Comparison of ENCODE assay signal across 8 cellular contexts in the genomic region with DNA sequence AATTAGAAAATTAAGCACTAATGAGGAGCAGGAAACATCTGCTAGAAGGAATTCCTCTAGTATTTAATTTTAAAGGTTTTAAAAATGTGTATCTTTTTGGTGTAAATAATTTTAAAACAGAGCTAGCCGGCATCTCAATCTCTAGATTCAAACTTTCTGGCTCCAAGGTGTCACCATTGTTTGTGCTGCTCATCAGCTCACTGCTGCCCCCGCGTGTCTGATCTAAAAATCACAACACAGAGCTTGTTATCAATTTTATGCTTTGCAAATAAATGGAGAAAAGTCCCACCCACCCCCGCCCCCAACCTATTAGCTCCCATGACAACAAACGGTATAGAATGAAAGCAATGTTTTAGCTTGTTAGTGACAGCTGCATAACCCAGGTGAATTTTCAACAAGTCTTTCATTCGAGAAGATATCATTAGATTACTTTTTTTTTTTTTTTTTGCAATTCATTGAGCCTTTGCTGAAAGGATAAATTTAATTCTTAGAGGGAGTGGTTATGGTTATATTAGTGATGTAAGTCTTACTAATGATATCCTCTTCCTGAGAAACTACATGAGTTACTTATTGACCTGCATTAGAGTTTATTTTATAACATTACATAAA. TPM values are rescaled to one million over a fixed set of nuclear protein-coding genes. Genes with fewer than 3 reads are reported as not detected.
DNase-seq lines count a peak whose midpoint lies in the region; ATAC-seq and TF ChIP-seq lines count a peak whose summit lies in the region.

No MANE protein-coding gene starts in this region.

- H3K36me3 ChIP-seq in suprapubic skin = no peaks in the 10 kb centered on the region

- no peak for TF ChIP-seq EP300 in suprapubic skin (IDR thresholded peaks at IDR 0.05)

- TF ChIP-seq POLR2A in suprapubic skin (IDR thresholded peaks at IDR 0.05) = no peak

- peak; percentile 62 for DNase-seq in MV-4-11 (lab: John Stamatoyannopoulos, UW)
- peak; percentile 81 for DNase-seq in SK-N-DZ (ENCODE audit: low spot score)
- peak; percentile 88 for DNase-seq in activated naive CD4-positive, alpha-beta T cell treated with anti-CD3 and anti-CD28 coated beads, Interleukin-2, amount 50 U/mL, for 16 hours
- peak; percentile 84 for DNase-seq in glomerular visceral epithelial cell (ENCODE audit: extremely low spot score)
- DNase-seq in omental fat pad (ENCODE audit: low spot score) = peak; percentile 97
- DNase-seq in suprapubic skin (ENCODE audit: low spot score in 2 of 2) = peak; percentile 90 to 91

- H3K27me3 ChIP-seq in suprapubic skin = no peaks in the 10 kb centered on the region

- peak; percentile 91 for TF ChIP-seq CTCF in 22Rv1 (IDR thresholded peaks at IDR 0.05)
- no peak for TF ChIP-seq CTCF in omental fat pad (IDR thresholded peaks at IDR 0.05)
- peak; percentile 35 to 74 for TF ChIP-seq CTCF in suprapubic skin (IDR thresholded peaks at IDR 0.05)

- peak overlapping the region; percentile 49 for H3K4me3 ChIP-seq in suprapubic skin

- H3K4me1 ChIP-seq in suprapubic skin = peaks cover 6% of the 10 kb centered on the region

- ATAC-seq in GM18867 (IDR thresholded peaks at IDR 0.05; ENCODE audit: unreplicated experiment) (peak; percentile 55), omental fat pad (ENCODE audit: low FRiP score) (peak; percentile 69)

- H3K9me3 ChIP-seq in suprapubic skin = no peaks in the 10 kb centered on the region

- H3K27ac ChIP-seq in 22Rv1 (no peak overlapping the region), suprapubic skin (peak overlapping the region; percentile 32)

- 1% methylated on average over 6 of the region's 6 CpGs for WGBS in suprapubic skin

RNA-seq across cellular contexts. Expression of a gene that starts 11.3 kb away (rescaled TPM):
- polyA plus RNA-seq in SK-N-DZ (2014; cell fraction: cytosol; rRNA removed) = not detected in 2 replicates
- polyA plus RNA-seq in SK-N-DZ (2014; cell fraction: nucleus; rRNA removed) = 0.40 TPM in 1 of 2 replicates, not detected in the other
- 1 to 10 TPM in 1 of 4 donors, not detected in 3; 2.5 TPM for total RNA-seq in omental fat pad
- 10 to 100 TPM in 3 of 4 donors, 1 to 10 TPM in 1; 9.1 to 32.0 (median 25.2) TPM for total RNA-seq in suprapubic skin

RNA-seq across cellular contexts. Expression of a gene that starts 29.6 kb away (rescaled TPM):
- 11.7 and 22.0 TPM in 2 replicates for polyA plus RNA-seq in SK-N-DZ (2014; cell fraction: cytosol; rRNA removed)
- 17.3 and 21.4 TPM in 2 replicates for polyA plus RNA-seq in SK-N-DZ (2014; cell fraction: nucleus; rRNA removed)
- total RNA-seq in omental fat pad (10 to 100 TPM; 23.7 to 51.2 (median 29.5) TPM), suprapubic skin (10 to 100 TPM; 22.7 to 48.2 (median 36.8) TPM)

Comparison
In these comparisons a context has a peak if more than half of its experiments do, and no peak if none do; other contexts are left out.
1. CTCF ChIP-seq: peak in 22Rv1 (single experiment) and suprapubic skin (2 of 2); none in omental fat pad (0 of 3).
2. Peak in every context shown above with its lines, with median percentiles within 50 percentile points of each other: DNase-seq.